Comparison of ENCODE assay signal across 7 cellular contexts in genomic region chr1:224757508-224757907, GRCh38.
"Had no signal": no experiment of that assay in that cellular context is flagged by ENCODE, and none has a peak within 500 bp of the region (broad histone marks: within the 10 kb centered on the region; RNA-seq: fewer than 3 reads in every experiment).

No MANE protein-coding gene starts in this region.

- H3K27ac Mint-ChIP-seq: GM23338, H9, IgD-negative memory B cell had no signal

- H3K4me1 Mint-ChIP-seq: IgD-negative memory B cell had no signal

- H2AFZ ChIP-seq: GM23338 had no signal

- ATAC-seq: GM23338 had no signal

- FAIRE-seq: H1, H54, HTR-8/SVneo had no signal

- H3K4me2 ChIP-seq: GM23338 had no signal

- H3K4me3 ChIP-seq: GM23338 had no signal

- H3K4me3 Mint-ChIP-seq: GM23338, H9, IgD-negative memory B cell had no signal

- DNase-seq: H9, HCEC 1CT had no signal
